Comparison of ENCODE assay signal across 13 cellular contexts in genomic region chr11:120562806-120563425, GRCh38. TPM values are rescaled to one million over a fixed set of nuclear protein-coding genes. Genes with fewer than 3 reads are reported as not detected.
DNase-seq lines count a peak whose midpoint lies in the region; ATAC-seq, FAIRE-seq and TF ChIP-seq lines count a peak whose summit lies in the region.
"Had no signal": no experiment of that assay in that cellular context is flagged by ENCODE, and none has a peak within 500 bp of the region (broad histone marks: within the 10 kb centered on the region; RNA-seq: fewer than 3 reads in every experiment).

No MANE protein-coding gene starts in this region.

- H3K27me3 ChIP-seq in HUES6 (ENCODE audit: control insufficient read depth, insufficient read depth, low read length) (peaks cover 52% of the 10 kb centered on the region), pancreas (peaks cover 0 to 11% (median 5%) of the 10 kb centered on the region in 4 donors)
- H3K27me3 ChIP-seq: adrenal gland had no signal

- FAIRE-seq in pancreas (lab: Jason Lieb, UNC), result no peak

- no peaks in the 10 kb centered on the region for H3K9me3 ChIP-seq in HUES6 (ENCODE audit: control insufficient read depth, insufficient read depth, low read depth, low read length)
- H3K9me3 ChIP-seq in pancreas, result no peaks in the 10 kb centered on the region
- H3K9me3 ChIP-seq: adrenal gland had no signal

- intact Hi-C loops in pancreas (cut with DNase I), result no loop called here

- H3K9me3 Mint-ChIP-seq in chondrocyte (ENCODE audit: low read depth), result no peaks in the 10 kb centered on the region
- no peaks in the 10 kb centered on the region for H3K9me3 Mint-ChIP-seq in immature natural killer cell
- no peaks in the 10 kb centered on the region for H3K9me3 Mint-ChIP-seq in stimulated activated memory B cell treated with anti-CD40 and anti-IgM and Interleukin-4, amounts not matched to agents 10 μg/mL and 1 μg/mL and 100 μg/mL, for 72 hours
- no peaks in the 10 kb centered on the region for H3K9me3 Mint-ChIP-seq in activated T-helper 17 cell treated with anti-CD3 and anti-CD28 coated beads, Interleukin-2, amount 50 U/mL, for 72 hours
- H3K9me3 Mint-ChIP-seq: stimulated activated naive CD8-positive, alpha-beta T cell treated with anti-CD3 and anti-CD28 coated beads, Interleukin-15, amount 100 ng/mL, for 72 hours had no signal

- H3K9ac ChIP-seq in HUES6 (ENCODE audit: low read length), result no peak overlapping the region

- H3K27ac Mint-ChIP-seq in chondrocyte (ENCODE audit: unreplicated experiment), result no peak overlapping the region
- H3K27ac Mint-ChIP-seq in immature natural killer cell, result peak overlapping the region in 3 of 6 donors; percentile 0 to 32 (median 26)
- H3K27ac Mint-ChIP-seq in stimulated activated memory B cell treated with anti-CD40 and anti-IgM and Interleukin-4, amounts not matched to agents 10 μg/mL and 1 μg/mL and 100 μg/mL, for 72 hours, result peak overlapping the region; percentile 31
- no peak overlapping the region for H3K27ac Mint-ChIP-seq in activated T-helper 17 cell treated with anti-CD3 and anti-CD28 coated beads, Interleukin-2, amount 50 U/mL, for 72 hours
- H3K27ac Mint-ChIP-seq: stimulated activated naive CD8-positive, alpha-beta T cell treated with anti-CD3 and anti-CD28 coated beads, Interleukin-15, amount 100 ng/mL, for 72 hours had no signal

- H3K36me3 ChIP-seq in HUES6 (ENCODE audit: control insufficient read depth, insufficient read depth, low read length), result no peaks in the 10 kb centered on the region
- H3K36me3 ChIP-seq in pancreas, result no peaks in the 10 kb centered on the region
- H3K36me3 ChIP-seq: adrenal gland had no signal

- H3K4me3 ChIP-seq in HUES6 (ENCODE audit: low read depth, low read length) (peak overlapping the region; percentile 68), pancreas (no peak overlapping the region)
- H3K4me3 ChIP-seq: adrenal gland had no signal

- 74 to 81% methylated on average over 9 of the region's 9 CpGs for WGBS in pancreas, 2 donors

- H3K4me1 Mint-ChIP-seq in chondrocyte (ENCODE audit: low read depth) (peaks cover 18% of the 10 kb centered on the region), immature natural killer cell (peaks cover 15 to 22% of the 10 kb centered on the region in 2 donors)
- peaks cover 15% of the 10 kb centered on the region for H3K4me1 Mint-ChIP-seq in stimulated activated memory B cell treated with anti-CD40 and anti-IgM and Interleukin-4, amounts not matched to agents 10 μg/mL and 1 μg/mL and 100 μg/mL, for 72 hours
- no peaks in the 10 kb centered on the region for H3K4me1 Mint-ChIP-seq in activated T-helper 17 cell treated with anti-CD3 and anti-CD28 coated beads, Interleukin-2, amount 50 U/mL, for 72 hours

- TF ChIP-seq CTCF in chondrocyte (IDR thresholded peaks at IDR 0.05) (no peak), pancreas (IDR thresholded peaks at IDR 0.05) (no peak)

- H3K4me1 ChIP-seq in HUES6 (ENCODE audit: control insufficient read depth, insufficient read depth, low read length), result peaks cover 34% of the 10 kb centered on the region
- peaks cover 0 to 11% (median 6%) of the 10 kb centered on the region in 3 donors for H3K4me1 ChIP-seq in pancreas

- peak; percentile 53 for DNase-seq in chondrocyte (ENCODE audit: low spot score)
- no peak for DNase-seq in immature natural killer cell
- no peak for DNase-seq in NCI-H1105 treated with DMSO at 0.1 percent for 48 hours (lab: John Stamatoyannopoulos, UW)
- no peak for DNase-seq in pancreas
- DNase-seq: activated T-cell treated with anti-CD3 and anti-CD28 coated beads, Interleukin-2, amount 50 U/mL, for 48 hours; adrenal gland; cortex of kidney; DND-41; NK-92 treated with Interleukin-12 subunit alpha and Interleukin-12 subunit beta, amount 100 ng/mL, for 24 hours; stimulated activated naive CD8-positive, alpha-beta T cell treated with anti-CD3 and anti-CD28 coated beads, Interleukin-15, amount 100 ng/mL, for 72 hours had no signal

- H3K27ac ChIP-seq in HUES6 (ENCODE audit: low read depth, low read length), result no peak overlapping the region
- no peak overlapping the region for H3K27ac ChIP-seq in pancreas

- H3K4me3 Mint-ChIP-seq in chondrocyte (ENCODE audit: unreplicated experiment) (no peak overlapping the region), immature natural killer cell (peak overlapping the region in 4 of 5 donors; percentile 5 to 42 (median 20))
- H3K4me3 Mint-ChIP-seq in stimulated activated memory B cell treated with anti-CD40 and anti-IgM and Interleukin-4, amounts not matched to agents 10 μg/mL and 1 μg/mL and 100 μg/mL, for 72 hours, result no peak overlapping the region
- H3K4me3 Mint-ChIP-seq in activated T-helper 17 cell treated with anti-CD3 and anti-CD28 coated beads, Interleukin-2, amount 50 U/mL, for 72 hours, result no peak overlapping the region
- H3K4me3 Mint-ChIP-seq: stimulated activated naive CD8-positive, alpha-beta T cell treated with anti-CD3 and anti-CD28 coated beads, Interleukin-15, amount 100 ng/mL, for 72 hours had no signal

- no peak for ATAC-seq in stimulated activated memory B cell treated with anti-CD40 and anti-IgM and Interleukin-4, amounts not matched to agents 10 μg/mL and 1 μg/mL and 100 μg/mL, for 72 hours
- ATAC-seq in activated T-helper 17 cell treated with anti-CD3 and anti-CD28 coated beads, Interleukin-2, amount 50 U/mL, for 72 hours (replicated peaks), result no peak
- ATAC-seq in pancreas, result no peak
- ATAC-seq: stimulated activated naive CD8-positive, alpha-beta T cell treated with anti-CD3 and anti-CD28 coated beads, Interleukin-15, amount 100 ng/mL, for 72 hours had no signal

- H3K27me3 Mint-ChIP-seq in chondrocyte (ENCODE audit: low read depth), result no peaks in the 10 kb centered on the region
- H3K27me3 Mint-ChIP-seq in immature natural killer cell (ENCODE audit: low read depth in 3 of 3), result peaks cover 5 to 8% (median 6%) of the 10 kb centered on the region in 3 donors
- H3K27me3 Mint-ChIP-seq in stimulated activated memory B cell treated with anti-CD40 and anti-IgM and Interleukin-4, amounts not matched to agents 10 μg/mL and 1 μg/mL and 100 μg/mL, for 72 hours, result peaks cover 49% of the 10 kb centered on the region
- peaks cover 43% of the 10 kb centered on the region for H3K27me3 Mint-ChIP-seq in activated T-helper 17 cell treated with anti-CD3 and anti-CD28 coated beads, Interleukin-2, amount 50 U/mL, for 72 hours

- no peaks in the 10 kb centered on the region for H3K36me3 Mint-ChIP-seq in chondrocyte (ENCODE audit: low read depth)
- peaks cover 0 to 3% (median 0%) of the 10 kb centered on the region in 3 donors for H3K36me3 Mint-ChIP-seq in immature natural killer cell
- H3K36me3 Mint-ChIP-seq in stimulated activated memory B cell treated with anti-CD40 and anti-IgM and Interleukin-4, amounts not matched to agents 10 μg/mL and 1 μg/mL and 100 μg/mL, for 72 hours, result no peaks in the 10 kb centered on the region
- no peaks in the 10 kb centered on the region for H3K36me3 Mint-ChIP-seq in activated T-helper 17 cell treated with anti-CD3 and anti-CD28 coated beads, Interleukin-2, amount 50 U/mL, for 72 hours (ENCODE audit: low read depth)

RNA-seq across cellular contexts. Expression of gene GRIK4, which starts 51.4 kb away (rescaled TPM):
- total RNA-seq in chondrocyte (0.37 to 0.51 TPM (median 0.49 TPM) in 3 replicates), pancreas (not detected)
- polyA plus RNA-seq in immature natural killer cell (1 to 10 TPM in 2 of 3 donors, under 1 TPM in 1; 0.85 to 3.6 (median 2.0) TPM), pancreas (under 1 TPM in 1 of 2 donors, not detected in 1; 0.02 TPM)
- not detected for total RNA-seq in activated T-helper 17 cell treated with anti-CD3 and anti-CD28 coated beads, Interleukin-2, amount 50 U/mL, for 72 hours

Comparison
In these comparisons a context has a peak if more than half of its experiments do, and no peak if none do; other contexts are left out.
1. H3K4me3 Mint-ChIP-seq: peak in immature natural killer cell (4 of 5); none in chondrocyte (single experiment), stimulated activated memory B cell treated with anti-CD40 and anti-IgM and Interleukin-4, amounts not matched to agents 10 μg/mL and 1 μg/mL and 100 μg/mL, for 72 hours (single experiment) and activated T-helper 17 cell treated with anti-CD3 and anti-CD28 coated beads, Interleukin-2, amount 50 U/mL, for 72 hours (single experiment).